In genomic region chr12:107318554-107318803, GRCh38 we compare ENCODE assay signal across 9 cellular contexts.
A peak's percentile ranks its signal among the peaks of the same experiment; 100 is the strongest.
DNase-seq lines count a peak whose midpoint lies in the region; ATAC-seq and TF ChIP-seq lines count a peak whose summit lies in the region.
"Had no signal": no experiment of that assay in that cellular context is flagged by ENCODE, and none has a peak within 500 bp of the region (broad histone marks: within the 10 kb centered on the region; RNA-seq: fewer than 3 reads in every experiment).

No MANE protein-coding gene starts in this region.

- H3K36me3 Mint-ChIP-seq in CD4-positive, alpha-beta T cell (ENCODE audit: low read depth) = peaks cover 20% of the 10 kb centered on the region
- no peaks in the 10 kb centered on the region for H3K36me3 Mint-ChIP-seq in neural progenitor cell

- DNase-seq in CD4-positive, alpha-beta T cell = peak in 1 of 10 experiments; percentile 42
- DNase-seq in RWPE2 (ENCODE audit: low spot score) (no peak), neural progenitor cell (ENCODE audit: low spot score) (no peak), NCI-H1417 treated with DMSO at 0.1 percent for 48 hours (lab: John Stamatoyannopoulos, UW) (no peak), hippocampal formation (lab: John Stamatoyannopoulos, UW) (no peak)

- intact Hi-C loops in CD4-positive, alpha-beta T cell (cut with DNase I, micrococcal nuclease) = loop anchor here (1.0 to 10.0 kb wide), 5 partner anchors 186 to 1836 kb away; partner anchors contain the start of gene CRY1 (in 1 of the 2)

- WGBS in esophagus, 2 donors = 0 to 1% methylated on average over 19 of the region's 19 CpGs

- H3K27me3 Mint-ChIP-seq in CD4-positive, alpha-beta T cell = no peaks in the 10 kb centered on the region
- H3K27me3 Mint-ChIP-seq in neural progenitor cell (ENCODE audit: insufficient read depth, low read depth) = peaks cover 44% of the 10 kb centered on the region

- H3K27me3 ChIP-seq in CD4-positive, alpha-beta T cell (ENCODE audit: control insufficient read depth, insufficient read depth, low read length) = no peaks in the 10 kb centered on the region
- H3K27me3 ChIP-seq in RWPE2 (ENCODE audit: insufficient read depth, poor library complexity, severe bottlenecking) = no peaks in the 10 kb centered on the region
- H3K27me3 ChIP-seq in esophagus (ENCODE audit: control insufficient read depth in 1 of 2, insufficient read depth in 2 of 2, low read length in 2 of 2) = no peaks in the 10 kb centered on the region
- peaks cover 83% of the 10 kb centered on the region for H3K27me3 ChIP-seq in neural progenitor cell

- peak overlapping the region; percentile 87 for H2AFZ ChIP-seq in neural progenitor cell (replicated peaks)

- H3K4me1 ChIP-seq in RWPE2 (ENCODE audit: insufficient read depth, poor library complexity, severe bottlenecking) = no peaks in the 10 kb centered on the region
- peaks cover 0 to 5% of the 10 kb centered on the region in 2 donors for H3K4me1 ChIP-seq in esophagus (ENCODE audit: control insufficient read depth in 2 of 2, insufficient read depth in 2 of 2, low read length in 1 of 2)
- peaks cover 8% of the 10 kb centered on the region for H3K4me1 ChIP-seq in neural progenitor cell

- peak overlapping the region; percentile 96 for H3K4me2 ChIP-seq in neural progenitor cell

- H3K9me3 ChIP-seq in CD4-positive, alpha-beta T cell (ENCODE audit: control insufficient read depth, low read length) = no peaks in the 10 kb centered on the region
- no peaks in the 10 kb centered on the region for H3K9me3 ChIP-seq in RWPE2 (ENCODE audit: severe bottlenecking)
- no peaks in the 10 kb centered on the region for H3K9me3 ChIP-seq in esophagus (ENCODE audit: control insufficient read depth in 2 of 2, insufficient read depth in 1 of 2, low read depth in 1 of 2, low read length in 1 of 2)
- H3K9me3 ChIP-seq in neural progenitor cell (ENCODE audit: low read depth) = no peaks in the 10 kb centered on the region
- H3K9me3 ChIP-seq: adrenal gland had no signal

- no peaks in the 10 kb centered on the region for H3K79me2 ChIP-seq in neural progenitor cell (ENCODE audit: low read depth)

- no peak for ATAC-seq in CD4-positive, alpha-beta T cell (ENCODE audit: poor library complexity)
- ATAC-seq in RWPE2 (ENCODE audit: low read depth) (no peak; the same call in 1 of the 3 replicates), HG02981 (IDR thresholded peaks at IDR 0.05; ENCODE audit: unreplicated experiment) (no peak), GM21786 (IDR thresholded peaks at IDR 0.05; ENCODE audit: unreplicated experiment) (no peak)

- peaks cover 41% of the 10 kb centered on the region for H3K4me1 Mint-ChIP-seq in CD4-positive, alpha-beta T cell (ENCODE audit: low read depth)
- H3K4me1 Mint-ChIP-seq in neural progenitor cell = peaks cover 27% of the 10 kb centered on the region

- peaks cover 24% of the 10 kb centered on the region for H4K20me1 ChIP-seq in neural progenitor cell (ENCODE audit: low read depth)

- no peak for TF ChIP-seq CTCF in CD4-positive, alpha-beta T cell (IDR thresholded peaks at IDR 0.05)
- TF ChIP-seq CTCF in RWPE2 (IDR thresholded peaks at IDR 0.05; ENCODE audit: poor library complexity, severe bottlenecking) (no peak), neural progenitor cell (IDR thresholded peaks at IDR 0.05) (no peak)

- H3K4me3 ChIP-seq in RWPE2 (ENCODE audit: severe bottlenecking) (peak overlapping the region; percentile 56), esophagus (ENCODE audit: low read depth in 1 of 2, low read length in 2 of 2) (peak overlapping the region; percentile 61 to 67), neural progenitor cell (peak overlapping the region; percentile 85)

- H3F3A ChIP-seq in neural progenitor cell (ENCODE audit: low read depth) = peaks cover 21% of the 10 kb centered on the region

- H3K36me3 ChIP-seq in RWPE2 (ENCODE audit: low read depth) (no peaks in the 10 kb centered on the region), esophagus (ENCODE audit: control insufficient read depth in 2 of 2, insufficient read depth in 2 of 2, low read length in 1 of 2) (no peaks in the 10 kb centered on the region), neural progenitor cell (no peaks in the 10 kb centered on the region)
- H3K36me3 ChIP-seq: adrenal gland had no signal

- H3K27ac Mint-ChIP-seq in CD4-positive, alpha-beta T cell = peak overlapping the region; percentile 78
- H3K27ac Mint-ChIP-seq in neural progenitor cell = no peak overlapping the region

- no peaks in the 10 kb centered on the region for H3K9me3 Mint-ChIP-seq in CD4-positive, alpha-beta T cell
- H3K9me3 Mint-ChIP-seq in neural progenitor cell = peaks cover 3% of the 10 kb centered on the region

- CTCF ChIA-PET in CD4-positive, alpha-beta T cell (lab: Charles Lee) = interaction anchor here (0.6 to 0.7 kb wide), 2 partner anchors 54 to 289 kb away, joined by 3 read pairs; no protein-coding TSS in a partner anchor

- peak overlapping the region; percentile 88 for H3K4me3 Mint-ChIP-seq in CD4-positive, alpha-beta T cell
- peak overlapping the region; percentile 94 for H3K4me3 Mint-ChIP-seq in neural progenitor cell

- H3K27ac ChIP-seq in CD4-positive, alpha-beta T cell (ENCODE audit: low read depth, low read length) = no peak overlapping the region
- H3K27ac ChIP-seq in RWPE2 (ENCODE audit: poor library complexity, severe bottlenecking) (peak overlapping the region; percentile 60), esophagus (ENCODE audit: low read depth in 2 of 2, low read length in 1 of 2) (peak overlapping the region; percentile 35 to 88), neural progenitor cell (no peak overlapping the region)
- H3K27ac ChIP-seq: adrenal gland had no signal

- POLR2A ChIA-PET in CD4-positive, alpha-beta T cell (lab: Charles Lee) = interaction anchor here (1.1 to 7.8 kb wide), 6 partner anchors 9 to 363 kb away, joined by 3 to 192 read pairs (median 9); partner anchors contain the start of gene TMEM263

- no peak overlapping the region for H3K9ac ChIP-seq in neural progenitor cell

Comparison
In these comparisons a context has a peak if more than half of its experiments do, and no peak if none do; other contexts are left out.
1. H3K27ac ChIP-seq: peak in RWPE2 (single experiment) and esophagus (2 of 2); none in CD4-positive, alpha-beta T cell (single experiment) and neural progenitor cell (single experiment).
2. Peak in every context shown above with its lines, with median percentiles within 50 percentile points of each other: H3K4me3 ChIP-seq.